Comparison of ENCODE assay signal across 10 cellular contexts in genomic region chr3:13712682-13713180, GRCh38.
"Had no signal": no experiment of that assay in that cellular context is flagged by ENCODE, and none has a peak within 500 bp of the region (broad histone marks: within the 10 kb centered on the region; RNA-seq: fewer than 3 reads in every experiment).

No MANE protein-coding gene starts in this region.

- H3K27me3 ChIP-seq: sigmoid colon, thyroid gland had no signal

- H3K9me3 ChIP-seq: mucosa of descending colon, psoas muscle, sigmoid colon, thyroid gland had no signal

- ATAC-seq: activated T-cell treated with anti-CD3 and anti-CD28 coated beads, Interleukin-2, amount 50 U/mL, for 72 hours; mucosa of descending colon; psoas muscle had no signal

- H3K4me3 ChIP-seq: mucosa of descending colon, psoas muscle, sigmoid colon, stomach, thyroid gland had no signal

- DNase-seq: activated T-cell treated with anti-CD3 and anti-CD28 coated beads, Interleukin-2, amount 50 U/mL, for 72 hours; hypothalamus; mucosa of descending colon; occipital lobe; psoas muscle; stimulated activated CD4-positive, alpha-beta T cell treated with anti-CD3 and anti-CD28 coated beads, Interleukin-12 subunit alpha, Interleukin-12 subunit beta, amount 100 ng/mL, for 4 hours; thyroid gland had no signal

- H3K36me3 ChIP-seq: sigmoid colon, stomach, thyroid gland had no signal

- H3K27ac ChIP-seq: psoas muscle, sigmoid colon, stomach, thyroid gland, VCaP had no signal

- H3K4me1 ChIP-seq: psoas muscle, sigmoid colon, stomach, thyroid gland had no signal
